In genomic region chr17:50798424-50799344, GRCh38 we compare ENCODE assay signal across 21 cellular contexts. TPM values are rescaled to one million over a fixed set of nuclear protein-coding genes. Genes with fewer than 3 reads are reported as not detected.
A peak's percentile ranks its signal among the peaks of the same experiment; 100 is the strongest.
DNase-seq lines count a peak whose midpoint lies in the region; ATAC-seq and TF ChIP-seq lines count a peak whose summit lies in the region.
"Had no signal": no experiment of that assay in that cellular context is flagged by ENCODE, and none has a peak within 500 bp of the region (broad histone marks: within the 10 kb centered on the region; RNA-seq: fewer than 3 reads in every experiment).

No MANE protein-coding gene starts in this region.

- POLR2A ChIA-PET in RWPE1 (lab: Yijun Ruan, JAX; ENCODE audit: low non-redundant PET), result no interaction called here

- 90 to 94% (median 90%) methylated on average over 20 to 22 of the region's 22 CpGs for WGBS in stomach, 5 donors

- CTCF ChIA-PET in RWPE1 (lab: Yijun Ruan, JAX), result interaction anchor here (1.4 kb wide), 1 partner anchor 16 kb away, joined by 4 read pairs; no protein-coding TSS in a partner anchor

- H3K4me3 ChIP-seq in skin epidermis, result no peak overlapping the region
- H3K4me3 ChIP-seq in stomach, result no peak overlapping the region
- H3K4me3 ChIP-seq: BLaER1, coronary artery, PC-9 had no signal

- H3K36me3 Mint-ChIP-seq in glutamatergic neuron (ENCODE audit: unreplicated experiment), result no peaks in the 10 kb centered on the region

- no peaks in the 10 kb centered on the region for H3K9me3 ChIP-seq in stomach
- H3K9me3 ChIP-seq: BLaER1 had no signal

- no peak for TF ChIP-seq EP300 in stomach (IDR thresholded peaks at IDR 0.05)

- ATAC-seq in HG03039 (IDR thresholded peaks at IDR 0.05; ENCODE audit: unreplicated experiment), result no peak
- ATAC-seq: left cardiac atrium had no signal

- H3K27me3 Mint-ChIP-seq in glutamatergic neuron (ENCODE audit: unreplicated experiment), result peaks cover 8% of the 10 kb centered on the region

- H3K9me3 Mint-ChIP-seq in glutamatergic neuron (ENCODE audit: unreplicated experiment), result peaks cover 3% of the 10 kb centered on the region

- peak; percentile 85 for DNase-seq in HPDE6-E6E7 (ENCODE audit: extremely low spot score)
- peak; percentile 68 for DNase-seq in RWPE1 (ENCODE audit: low spot score)
- no peak for DNase-seq in glutamatergic neuron
- no peak for DNase-seq in ACHN
- DNase-seq in stomach, result no peak
- DNase-seq in NCI-H748 (lab: John Stamatoyannopoulos, UW; ENCODE audit: unreplicated experiment), result no peak
- DNase-seq: activated effector memory CD4-positive, alpha-beta T cell treated with anti-CD3 and anti-CD28 coated beads, Interleukin-2, amount 50 U/mL, for 16 hours; anterior cingulate cortex; DMS53; hippocampal formation; left cardiac atrium; NCI-H146; NCI-H524 treated with DMSO at 0.1 percent for 48 hours; PC-9; substantia nigra had no signal

- H3K27ac Mint-ChIP-seq in glutamatergic neuron (ENCODE audit: unreplicated experiment), result peak overlapping the region; percentile 1

- TF ChIP-seq POLR2A in stomach (IDR thresholded peaks at IDR 0.05), result no peak

- peaks cover 0 to 7% (median 0%) of the 10 kb centered on the region in 4 donors for H3K4me1 ChIP-seq in stomach
- H3K4me1 ChIP-seq: parathyroid adenoma had no signal

- H3K27me3 ChIP-seq in stomach, result no peaks in the 10 kb centered on the region
- H3K27me3 ChIP-seq: BLaER1 had no signal

- no peak for TF ChIP-seq CTCF in RWPE1 (conservative IDR thresholded peaks at IDR 0.05; ENCODE audit: low read depth)
- TF ChIP-seq CTCF in glutamatergic neuron (IDR thresholded peaks at IDR 0.05; ENCODE audit: partially characterized antibody, unreplicated experiment), result no peak
- no peak for TF ChIP-seq CTCF in stomach (IDR thresholded peaks at IDR 0.05)

- intact Hi-C loops in stomach (cut with DNase I; ENCODE audit: low total_unique reads), result no loop called here

- H3K27ac ChIP-seq in RWPE1 (peak overlapping the region; percentile 84), skin epidermis (peak overlapping the region in 20 of 21 experiments; percentile 35 to 85 (median 72)), stomach (no peak overlapping the region)
- H3K27ac ChIP-seq: BLaER1, parathyroid adenoma, PC-9 had no signal

- no peaks in the 10 kb centered on the region for H3K36me3 ChIP-seq in stomach
- H3K36me3 ChIP-seq: BLaER1 had no signal

- H3K4me1 Mint-ChIP-seq in glutamatergic neuron (ENCODE audit: low read depth, unreplicated experiment), result peaks cover 11% of the 10 kb centered on the region

- peak overlapping the region; percentile 49 for H3K4me3 Mint-ChIP-seq in glutamatergic neuron (ENCODE audit: unreplicated experiment)

- in situ Hi-C loops in ACHN (cut with HindIII; ENCODE audit: low pct_ligation_motif_present, low pct_unique_long_range_greater_than_20kb, low sequenced_read_pairs), result no loop called here

RNA-seq across cellular contexts. Expression of gene ANKRD40CL, which starts 31.4 kb away (rescaled TPM):
- total RNA-seq in glutamatergic neuron (ENCODE audit: unreplicated experiment) (not detected), stomach (10 to 100 TPM in 1 of 5 donors, 1 to 10 TPM in 2, not detected in 2; 1.4 to 19.4 (median 2.8) TPM)
- 1 to 10 TPM in 1 of 3 donors, under 1 TPM in 1, not detected in 1; 0.40 to 7.0 TPM for polyA plus RNA-seq in stomach
- total RNA-seq: left cardiac atrium, LHCN-M2, PC-9 had no signal

RNA-seq across cellular contexts. Expression of gene WFIKKN2, which starts 36.7 kb away (rescaled TPM):
- total RNA-seq in glutamatergic neuron (ENCODE audit: unreplicated experiment) (3.5 TPM), stomach (under 1 TPM in 1 of 5 donors, not detected in 4; 0.37 TPM)
- under 1 TPM; 0.05 to 0.46 (median 0.06) TPM for polyA plus RNA-seq in stomach
- total RNA-seq: LHCN-M2, PC-9 had no signal

Comparison
In these comparisons a context has a peak if more than half of its experiments do, and no peak if none do; other contexts are left out.
1. DNase-seq: peak in HPDE6-E6E7 (single experiment) and RWPE1 (single experiment); none in glutamatergic neuron (single experiment), ACHN (single experiment), stomach (single experiment) and NCI-H748 (single experiment).
2. H3K27ac ChIP-seq: peak in RWPE1 (single experiment) and skin epidermis (20 of 21); none in stomach (0 of 5).